In genomic region chr4:143352052-143352451, GRCh38 we compare ENCODE assay signal across 10 cellular contexts. TPM values are rescaled to one million over a fixed set of nuclear protein-coding genes. Genes with fewer than 3 reads are reported as not detected.
DNase-seq lines count a peak whose midpoint lies in the region; ATAC-seq, FAIRE-seq and TF ChIP-seq lines count a peak whose summit lies in the region.
"Had no signal": no experiment of that assay in that cellular context is flagged by ENCODE, and none has a peak within 500 bp of the region (broad histone marks: within the 10 kb centered on the region; RNA-seq: fewer than 3 reads in every experiment).

No MANE protein-coding gene starts in this region.

- H3K9me3 ChIP-seq in Caco-2 (no peaks in the 10 kb centered on the region), mucosa of descending colon (no peaks in the 10 kb centered on the region)
- H3K9me3 ChIP-seq in CD8-positive, alpha-beta memory T cell (ENCODE audit: low read length) = no peaks in the 10 kb centered on the region
- H3K9me3 ChIP-seq: right lobe of liver had no signal

- no peak for DNase-seq in Caco-2
- DNase-seq in NCI-H2029 treated with DMSO at 0.1 percent for 48 hours (lab: John Stamatoyannopoulos, UW) = peak; percentile 42
- DNase-seq in bronchial epithelial cell (ENCODE audit: low read depth) = peak; percentile 54
- peak; percentile 41 to 61 (median 59) for DNase-seq in mucosa of descending colon
- no peak for DNase-seq in GM13977 (ENCODE audit: low spot score)
- no peak for DNase-seq in CD8-positive, alpha-beta memory T cell
- no peak for DNase-seq in 8988T
- DNase-seq: right lobe of liver had no signal

- H3K4me1 ChIP-seq in Caco-2 (peaks cover 49% of the 10 kb centered on the region), mucosa of descending colon (ENCODE audit: low read depth) (peaks cover 47% of the 10 kb centered on the region)
- no peaks in the 10 kb centered on the region for H3K4me1 ChIP-seq in CD8-positive, alpha-beta memory T cell (ENCODE audit: insufficient read depth, low read length)

- H3K27ac ChIP-seq in CD8-positive, alpha-beta memory T cell (ENCODE audit: low read depth, low read length) = no peak overlapping the region
- H3K27ac ChIP-seq: right lobe of liver had no signal

- no peaks in the 10 kb centered on the region for H3K9me3 Mint-ChIP-seq in Caco-2 (ENCODE audit: unreplicated experiment)
- H3K9me3 Mint-ChIP-seq in CD8-positive, alpha-beta memory T cell = no peaks in the 10 kb centered on the region
- H3K9me3 Mint-ChIP-seq: activated naive CD4-positive, alpha-beta T cell treated with anti-CD3 and anti-CD28 coated beads, Interleukin-2, amount 50 U/mL, for 72 hours had no signal

- in situ Hi-C loops in GM13977 (cut with MboI; ENCODE audit: low pct_unique_long_range_greater_than_20kb, low sequenced_read_pairs, unreplicated experiment) = no loop called here

- FAIRE-seq in bronchial epithelial cell (lab: Jason Lieb, UNC) = no peak

- peak; percentile 82 for ATAC-seq in mucosa of descending colon
- ATAC-seq in HG03432 (IDR thresholded peaks at IDR 0.05; ENCODE audit: unreplicated experiment) = no peak
- ATAC-seq: activated naive CD4-positive, alpha-beta T cell treated with anti-CD3 and anti-CD28 coated beads, Interleukin-2, amount 50 U/mL, for 72 hours had no signal

- H3K4me3 Mint-ChIP-seq in Caco-2 (ENCODE audit: unreplicated experiment) = no peak overlapping the region
- H3K4me3 Mint-ChIP-seq in CD8-positive, alpha-beta memory T cell = no peak overlapping the region

- H3K27me3 Mint-ChIP-seq in Caco-2 (ENCODE audit: insufficient read depth, unreplicated experiment) = no peaks in the 10 kb centered on the region
- H3K27me3 Mint-ChIP-seq in CD8-positive, alpha-beta memory T cell = peaks cover 2 to 15% of the 10 kb centered on the region in 2 donors

- CTCF ChIA-PET in Caco-2 (lab: Charles Lee) = interaction anchor here (0.5 kb wide), 1 partner anchor 21 kb away, joined by 3 read pairs; no protein-coding TSS in a partner anchor
- CTCF ChIA-PET in CD8-positive, alpha-beta memory T cell (lab: Charles Lee) = no interaction called here

- H3K36me3 ChIP-seq in Caco-2 (ENCODE audit: control insufficient read depth, insufficient read depth, low read length) = no peaks in the 10 kb centered on the region; the same call in 1 of the 2 replicates
- H3K36me3 ChIP-seq in bronchial epithelial cell (ENCODE audit: control insufficient read depth, insufficient read depth, low read length) = no peaks in the 10 kb centered on the region
- no peaks in the 10 kb centered on the region for H3K36me3 ChIP-seq in mucosa of descending colon (ENCODE audit: low read depth)
- no peaks in the 10 kb centered on the region for H3K36me3 ChIP-seq in CD8-positive, alpha-beta memory T cell (ENCODE audit: insufficient read depth, low read length)
- H3K36me3 ChIP-seq: right lobe of liver had no signal

- BruUV-seq in Caco-2 (replicated peaks; lab: Mats Ljungman, UMichigan) = no TSS peak

- POLR2A ChIA-PET in Caco-2 (lab: Charles Lee) = no interaction called here
- POLR2A ChIA-PET in CD8-positive, alpha-beta memory T cell (lab: Charles Lee) = no interaction called here

- TF ChIP-seq CTCF in Caco-2 (IDR thresholded peaks at IDR 0.05; ENCODE audit: insufficient read depth in 1 of 2, low read depth in 1 of 2, low read length in 1 of 2, severe bottlenecking in 1 of 2, unreplicated experiment in 1 of 2) (no peak), bronchial epithelial cell (IDR thresholded peaks at IDR 0.05; ENCODE audit: insufficient read depth, low read length, severe bottlenecking) (no peak), mucosa of descending colon (IDR thresholded peaks at IDR 0.05) (no peak), GM13977 (IDR thresholded peaks at IDR 0.05; ENCODE audit: extremely low read depth, insufficient read depth, missing control alignments) (no peak)

- H3K36me3 Mint-ChIP-seq in Caco-2 (ENCODE audit: insufficient read depth, unreplicated experiment) = peaks cover 36% of the 10 kb centered on the region
- H3K36me3 Mint-ChIP-seq in CD8-positive, alpha-beta memory T cell = no peaks in the 10 kb centered on the region
- H3K36me3 Mint-ChIP-seq: activated naive CD4-positive, alpha-beta T cell treated with anti-CD3 and anti-CD28 coated beads, Interleukin-2, amount 50 U/mL, for 72 hours had no signal

- H3K27me3 ChIP-seq in Caco-2 (replicated peaks; ENCODE audit: control insufficient read depth, insufficient read depth, low read length) = no peaks in the 10 kb centered on the region
- H3K27me3 ChIP-seq in bronchial epithelial cell (ENCODE audit: control insufficient read depth, insufficient read depth, low read length) = no peaks in the 10 kb centered on the region
- H3K27me3 ChIP-seq in CD8-positive, alpha-beta memory T cell (ENCODE audit: insufficient read depth, low read length, poor library complexity, severe bottlenecking) = no peaks in the 10 kb centered on the region
- H3K27me3 ChIP-seq: right lobe of liver had no signal

- intact Hi-C loops in Caco-2 (cut with micrococcal nuclease; ENCODE audit: unreplicated experiment) (no loop called here), mucosa of descending colon (cut with DNase I, micrococcal nuclease) (no loop called here)

- peaks cover 39% of the 10 kb centered on the region for H3K4me1 Mint-ChIP-seq in Caco-2 (ENCODE audit: low read depth, unreplicated experiment)
- H3K4me1 Mint-ChIP-seq in CD8-positive, alpha-beta memory T cell = peaks cover 0 to 2% (median 0%) of the 10 kb centered on the region in 3 donors

- H3K4me3 ChIP-seq in Caco-2 (ENCODE audit: low read depth, low read length) (no peak overlapping the region), bronchial epithelial cell (ENCODE audit: low read depth, low read length) (no peak overlapping the region), mucosa of descending colon (no peak overlapping the region)
- no peak overlapping the region for H3K4me3 ChIP-seq in CD8-positive, alpha-beta memory T cell (ENCODE audit: low read length)
- H3K4me3 ChIP-seq: right lobe of liver had no signal

- peak overlapping the region; percentile 51 for H3K27ac Mint-ChIP-seq in Caco-2 (ENCODE audit: unreplicated experiment)
- no peak overlapping the region for H3K27ac Mint-ChIP-seq in CD8-positive, alpha-beta memory T cell
- H3K27ac Mint-ChIP-seq: activated naive CD4-positive, alpha-beta T cell treated with anti-CD3 and anti-CD28 coated beads, Interleukin-2, amount 50 U/mL, for 72 hours had no signal

RNA-seq across cellular contexts. Expression of gene GAB1, which starts 15.4 kb away (rescaled TPM):
- total RNA-seq in Caco-2 (2022) (46.9 and 48.9 TPM in 2 replicates), bronchial epithelial cell (5.0 and 10.8 TPM in 2 replicates), mucosa of descending colon (100 to 1,000 TPM in 1 of 3 donors, 10 to 100 TPM in 2; 62.3 to 104 (median 84.0) TPM)
- under 1 TPM; 0.15 to 0.95 TPM for total RNA-seq in CD8-positive, alpha-beta memory T cell
- 0.02 TPM for polyA plus RNA-seq in CD8-positive, alpha-beta memory T cell

Comparison
In these comparisons a context has a peak if more than half of its experiments do, and no peak if none do; other contexts are left out.
1. DNase-seq: peak in NCI-H2029 treated with DMSO at 0.1 percent for 48 hours (single experiment), bronchial epithelial cell (single experiment) and mucosa of descending colon (3 of 3); none in Caco-2 (0 of 2), GM13977 (single experiment), CD8-positive, alpha-beta memory T cell (0 of 5) and 8988T (single experiment).